Comparison of ENCODE assay signal across 9 cellular contexts in genomic region chr12:100512692-100513091, GRCh38. TPM values are rescaled to one million over a fixed set of nuclear protein-coding genes. Genes with fewer than 3 reads are reported as not detected.
"Had no signal": no experiment of that assay in that cellular context is flagged by ENCODE, and none has a peak within 500 bp of the region (broad histone marks: within the 10 kb centered on the region; RNA-seq: fewer than 3 reads in every experiment).

No MANE protein-coding gene starts in this region.

- H3K4me2 ChIP-seq: KMS-11 had no signal

- FAIRE-seq: HTR-8/SVneo, K562 had no signal

- H3K9ac ChIP-seq: KMS-11 had no signal

- DNase-seq: IMR-90, KBM-7, KG1 had no signal

- H3K36me3 Mint-ChIP-seq: IgD-negative memory B cell had no signal

- H3K4me3 Mint-ChIP-seq: IgD-negative memory B cell had no signal

- H3K4me1 Mint-ChIP-seq: IgD-negative memory B cell had no signal

- ATAC-seq: K562 had no signal

- H3K27ac ChIP-seq: HL-60, KMS-11 had no signal

- H3K4me3 ChIP-seq: K562 had no signal

- H3K27ac Mint-ChIP-seq: IgD-negative memory B cell had no signal

RNA-seq across cellular contexts. Expression of gene NR1H4, which starts 39.0 kb away (rescaled TPM):
- total RNA-seq: HT1080, IMR-90, K562 had no signal
- polyA plus RNA-seq: IgD-negative memory B cell, IMR-90 had no signal
